ENCODE assay signal across 31 cellular contexts in the genomic region with DNA sequence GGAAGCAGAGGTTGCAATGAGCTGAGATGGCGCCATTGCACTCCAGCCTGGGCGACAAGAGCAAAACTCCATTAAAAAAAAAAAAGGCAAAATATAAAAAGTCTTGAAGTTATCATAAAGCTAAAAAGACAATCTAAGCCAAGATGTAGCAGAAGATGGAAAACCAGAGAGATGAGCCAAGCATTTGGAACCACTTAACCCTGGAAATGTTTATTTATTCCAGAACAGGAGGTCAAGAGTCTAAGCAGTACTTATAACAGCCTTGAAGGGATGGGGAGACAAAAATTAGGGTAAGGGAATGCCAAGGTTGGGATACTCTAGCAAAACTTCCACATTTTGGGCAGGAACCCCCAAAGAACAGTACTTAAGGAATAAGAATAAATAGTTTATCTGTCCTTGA.
"Had no signal": no experiment of that assay in that cellular context is flagged by ENCODE, and none has a peak within 500 bp of the region (broad histone marks: within the 10 kb centered on the region; RNA-seq: fewer than 3 reads in every experiment).

No MANE protein-coding gene starts in this region.

- H3K4me3 ChIP-seq: ascending aorta, breast epithelium, cardiac muscle cell, colonic mucosa, heart left ventricle had no signal

- DNase-seq: activated B cell treated with CpG ODN at 0.5 μM for 24 hours; activated CD4-positive, alpha-beta T cell treated with anti-CD3 and anti-CD28 coated beads for 48 hours; activated CD4-positive, alpha-beta T cell treated with anti-CD3 and anti-CD28 coated beads, Interleukin-2, amount 50 U/mL, for 1 hour; activated CD4-positive, alpha-beta T cell treated with anti-CD3 and anti-CD28 coated beads, Interleukin-2, amount 50 U/mL, for 48 hours; activated CD8-positive, alpha-beta memory T cell treated with anti-CD3 and anti-CD28 coated beads for 24 hours; activated CD8-positive, alpha-beta T cell treated with anti-CD3 and anti-CD28 coated beads for 36 hours; activated effector memory CD4-positive, alpha-beta T cell treated with Interleukin-2 at 50 U/mL for 16 hours; activated gamma-delta T cell treated with Interleukin-2 at 50 U/mL for 16 hours; activated naive CD4-positive, alpha-beta T cell treated with anti-CD3 and anti-CD28 coated beads, Interleukin-2, amount 10 ng/mL, durations not matched to agents 7 days and 5 days; activated naive CD8-positive, alpha-beta T cell treated with anti-CD3 and anti-CD28 coated beads, Interleukin-2, amount 10 ng/mL, durations not matched to agents 7 days and 5 days; activated T-cell treated with anti-CD3 and anti-CD28 coated beads, Interleukin-2, amount 50 U/mL, for 4 hours; central memory CD4-positive, alpha-beta T cell; cerebellar nuclear complex; colonic mucosa; effector memory CD4-positive, alpha-beta T cell; endodermal cell; glutamatergic neuron; heart left ventricle; T-helper 1 cell; T-helper 17 cell; T1000; WERI-Rb-1 had no signal

- H3K27me3 ChIP-seq: ascending aorta, breast epithelium, cardiac muscle cell, colonic mucosa, heart left ventricle had no signal

- H3K36me3 ChIP-seq: breast epithelium, cardiac muscle cell, colonic mucosa, WERI-Rb-1 had no signal

- H3K4me3 Mint-ChIP-seq: activated B cell treated with CpG ODN at 0.5 μM for 24 hours; activated CD8-positive, alpha-beta T cell treated with anti-CD3 and anti-CD28 coated beads for 36 hours; activated naive CD4-positive, alpha-beta T cell treated with anti-CD3 and anti-CD28 coated beads, Interleukin-2, amount 10 ng/mL, durations not matched to agents 7 days and 5 days; activated naive CD8-positive, alpha-beta T cell treated with anti-CD3 and anti-CD28 coated beads, Interleukin-2, amount 10 ng/mL, durations not matched to agents 7 days and 5 days; activated T-helper 17 cell treated with anti-CD3 and anti-CD28 coated beads, Interleukin-2, amount 50 U/mL, for 72 hours; brain; endodermal cell; T-helper 17 cell; T-helper 2 cell treated with Interferon-gamma antibody and Interleukin-4, amounts not matched to agents 5 μg/mL and 100 μg/mL, for 36 hours had no signal

- H3K9me3 ChIP-seq: colonic mucosa had no signal

- H3K4me1 ChIP-seq: ascending aorta, breast epithelium, colonic mucosa, heart left ventricle had no signal

- H3K27me3 Mint-ChIP-seq: activated B cell treated with CpG ODN at 0.5 μM for 24 hours; activated CD8-positive, alpha-beta T cell treated with anti-CD3 and anti-CD28 coated beads for 36 hours; activated naive CD4-positive, alpha-beta T cell treated with anti-CD3 and anti-CD28 coated beads, Interleukin-2, amount 10 ng/mL, durations not matched to agents 7 days and 5 days; activated naive CD8-positive, alpha-beta T cell treated with anti-CD3 and anti-CD28 coated beads, Interleukin-2, amount 10 ng/mL, durations not matched to agents 7 days and 5 days; activated T-helper 17 cell treated with anti-CD3 and anti-CD28 coated beads, Interleukin-2, amount 50 U/mL, for 72 hours; T-helper 17 cell had no signal

- H3K36me3 Mint-ChIP-seq: activated naive CD4-positive, alpha-beta T cell treated with anti-CD3 and anti-CD28 coated beads, Interleukin-2, amount 10 ng/mL, durations not matched to agents 7 days and 5 days had no signal

- ATAC-seq: activated CD4-positive, CD25-positive, alpha-beta regulatory T cell treated with anti-CD3 and anti-CD28 coated beads, Interleukin-2, amount 50 U/mL, for 24 hours; activated CD8-positive, alpha-beta T cell treated with anti-CD3 and anti-CD28 coated beads for 36 hours; activated naive CD4-positive, alpha-beta T cell treated with anti-CD3 and anti-CD28 coated beads, Interleukin-2, amount 50 U/mL, for 72 hours; activated T-cell treated with anti-CD3 and anti-CD28 coated beads, Interleukin-2, amount 50 U/mL, for 4 hours; activated T-helper 17 cell treated with anti-CD3 and anti-CD28 coated beads, Interleukin-2, amount 50 U/mL, for 72 hours; esophagus mucosa; heart left ventricle; T-helper 17 cell had no signal

- H3K4me1 Mint-ChIP-seq: activated B cell treated with CpG ODN at 0.5 μM for 24 hours; activated naive CD4-positive, alpha-beta T cell treated with anti-CD3 and anti-CD28 coated beads, Interleukin-2, amount 10 ng/mL, durations not matched to agents 7 days and 5 days; activated naive CD8-positive, alpha-beta T cell treated with anti-CD3 and anti-CD28 coated beads, Interleukin-2, amount 10 ng/mL, durations not matched to agents 7 days and 5 days; activated T-helper 17 cell treated with anti-CD3 and anti-CD28 coated beads, Interleukin-2, amount 50 U/mL, for 72 hours; brain; endodermal cell; T-helper 17 cell had no signal

- H3K27ac Mint-ChIP-seq: activated B cell treated with CpG ODN at 0.5 μM for 24 hours; activated CD8-positive, alpha-beta T cell treated with anti-CD3 and anti-CD28 coated beads for 36 hours; activated naive CD4-positive, alpha-beta T cell treated with anti-CD3 and anti-CD28 coated beads, Interleukin-2, amount 10 ng/mL, durations not matched to agents 7 days and 5 days; activated naive CD4-positive, alpha-beta T cell treated with anti-CD3 and anti-CD28 coated beads, Interleukin-2, amount 50 U/mL, for 72 hours; activated naive CD8-positive, alpha-beta T cell treated with anti-CD3 and anti-CD28 coated beads, Interleukin-2, amount 10 ng/mL, durations not matched to agents 7 days and 5 days; activated T-helper 17 cell treated with anti-CD3 and anti-CD28 coated beads, Interleukin-2, amount 50 U/mL, for 72 hours; brain; endodermal cell; T-helper 17 cell; T-helper 2 cell treated with Interferon-gamma antibody and Interleukin-4, amounts not matched to agents 5 μg/mL and 100 μg/mL, for 36 hours had no signal

- H3K27ac ChIP-seq: ascending aorta, breast epithelium, cardiac muscle cell, colonic mucosa, heart left ventricle, WERI-Rb-1 had no signal
